16 cellular contexts compared by ENCODE assay signal in genomic region chr9:79632060-79632459, GRCh38.
"Had no signal": no experiment of that assay in that cellular context is flagged by ENCODE, and none has a peak within 500 bp of the region (broad histone marks: within the 10 kb centered on the region; RNA-seq: fewer than 3 reads in every experiment).

No MANE protein-coding gene starts in this region.

- H3K4me1 ChIP-seq: gastroesophageal sphincter, prostate gland, right lobe of liver had no signal

- DNase-seq: activated CD4-positive, alpha-beta T cell treated with anti-CD3 and anti-CD28 coated beads, Interleukin-2, amount 50 U/mL, for 1 hour; activated effector memory CD4-positive, alpha-beta T cell treated with Interleukin-2 at 50 U/mL for 16 hours; activated T-cell treated with anti-CD3 and anti-CD28 coated beads, Interleukin-2, amount 50 U/mL, for 1 hour; effector memory CD4-positive, alpha-beta T cell; kidney; left ventricle myocardium superior; occipital lobe; right lobe of liver; SIG-M5; spleen; stimulated activated CD4-positive, alpha-beta T cell treated with anti-CD3 and anti-CD28 coated beads, Interleukin-2, amount 100 ng/mL, for 24 hours; stimulated activated naive CD4-positive, alpha-beta T cell had no signal

- H3K27me3 ChIP-seq: gastroesophageal sphincter, right lobe of liver, spleen had no signal

- H3K4me3 ChIP-seq: coronary artery, gastroesophageal sphincter, prostate gland, right lobe of liver, spleen had no signal

- H3K9me3 ChIP-seq: gastroesophageal sphincter, prostate gland, right lobe of liver, spleen had no signal

- H3K27ac ChIP-seq: coronary artery, gastroesophageal sphincter, prostate gland, right lobe of liver, WERI-Rb-1 had no signal

- H3K36me3 ChIP-seq: gastroesophageal sphincter, prostate gland, WERI-Rb-1 had no signal

- ATAC-seq: gastroesophageal sphincter, left ventricle myocardium superior, right lobe of liver had no signal

- FAIRE-seq: kidney had no signal
